In genomic region chr11:130403301-130403804, GRCh38 we compare ENCODE assay signal across 10 cellular contexts. TPM values are rescaled to one million over a fixed set of nuclear protein-coding genes. Genes with fewer than 3 reads are reported as not detected.
DNase-seq lines count a peak whose midpoint lies in the region; ATAC-seq and TF ChIP-seq lines count a peak whose summit lies in the region.
"Had no signal": no experiment of that assay in that cellular context is flagged by ENCODE, and none has a peak within 500 bp of the region (broad histone marks: within the 10 kb centered on the region; RNA-seq: fewer than 3 reads in every experiment).

No MANE protein-coding gene starts in this region.

- 64% methylated on average over 6 of the region's 11 CpGs for WGBS in right lobe of liver (ENCODE audit: insufficient coverage, low coverage, low lambda C conversion rate, missing lambda C conversion rate)

- CTCF ChIA-PET in HEK293 (lab: Yijun Ruan, JAX), result interaction anchor here (0.6 to 1.6 kb wide), 3 partner anchors 27 to 433 kb away, joined by 3 to 4 read pairs (median 3); no protein-coding TSS in a partner anchor

- POLR2A ChIA-PET in HEK293 (lab: Yijun Ruan, JAX), result interaction anchor here (1.9 kb wide), 1 partner anchor 20 kb away, joined by 4 read pairs; no protein-coding TSS in a partner anchor

- TF ChIP-seq CTCF in HEK293 (tag by site-specific recombination; IDR thresholded peaks at IDR 0.05) (no peak), right lobe of liver (IDR thresholded peaks at IDR 0.05) (no peak)

- no peak overlapping the region for H3K4me3 ChIP-seq in HEK293 (ENCODE audit: low read depth, low read length)
- peak overlapping the region; percentile 12; the same call in 1 of the 2 replicates for H3K4me3 ChIP-seq in iPS-20b (ENCODE audit: low read length)
- peak overlapping the region in 1 of 3 donors; percentile 15 for H3K4me3 ChIP-seq in skeletal muscle tissue (ENCODE audit: low read length in 3 of 3)
- no peak overlapping the region for H3K4me3 ChIP-seq in right lobe of liver

- no peak for ATAC-seq in activated CD4-positive, CD25-positive, alpha-beta regulatory T cell treated with anti-CD3 and anti-CD28 coated beads, Interleukin-2, amount 50 U/mL, for 24 hours
- no peak for ATAC-seq in right lobe of liver
- ATAC-seq: activated CD8-positive, alpha-beta memory T cell treated with anti-CD3 and anti-CD28 coated beads, Interleukin-2, amount 10 ng/mL, durations not matched to agents 7 days and 5 days; natural killer cell treated with Interleukin-12 subunit alpha and Interleukin-12 subunit beta and Interleukin-15 and Interleukin-18, amount 100 ng/mL, for 72 hours had no signal

- intact Hi-C loops in right lobe of liver (cut with DNase I), result no loop called here

- H3K9me3 ChIP-seq in HEK293 (ENCODE audit: control insufficient read depth, insufficient read depth, low read depth, low read length), result no peaks in the 10 kb centered on the region
- H3K9me3 ChIP-seq in iPS-20b (ENCODE audit: insufficient read depth, low read depth, low read length), result no peaks in the 10 kb centered on the region
- no peaks in the 10 kb centered on the region for H3K9me3 ChIP-seq in skeletal muscle tissue (ENCODE audit: control insufficient read depth in 3 of 3, low read length in 3 of 3)
- no peaks in the 10 kb centered on the region for H3K9me3 ChIP-seq in right lobe of liver

- no peaks in the 10 kb centered on the region for H3K36me3 ChIP-seq in HEK293 (ENCODE audit: control insufficient read depth in 2 of 2, insufficient read depth in 1 of 2, low read length in 2 of 2)
- H3K36me3 ChIP-seq in iPS-20b (ENCODE audit: insufficient read depth, low read depth, low read length), result no peaks in the 10 kb centered on the region; the same call in 1 of the 2 replicates
- no peaks in the 10 kb centered on the region for H3K36me3 ChIP-seq in skeletal muscle tissue (ENCODE audit: control insufficient read depth in 3 of 3, insufficient read depth in 3 of 3, low read length in 3 of 3)
- no peaks in the 10 kb centered on the region for H3K36me3 ChIP-seq in right lobe of liver

- peak overlapping the region; percentile 68; the same call in 1 of the 2 replicates for H3K9ac ChIP-seq in iPS-20b (ENCODE audit: low read depth, low read length)
- peak overlapping the region in 2 of 3 donors; percentile 34 to 55 for H3K9ac ChIP-seq in skeletal muscle tissue (ENCODE audit: low read depth in 1 of 3, low read length in 3 of 3)

- H3K4me1 ChIP-seq in HEK293 (ENCODE audit: control insufficient read depth, insufficient read depth, low read length) (0 out of 2 replicates have a peak, but pooled peaks cover 3% of the 10 kb centered on the region), iPS-20b (ENCODE audit: insufficient read depth, low read length) (peaks cover 17% of the 10 kb centered on the region), skeletal muscle tissue (ENCODE audit: control insufficient read depth in 3 of 3, insufficient read depth in 3 of 3, low read length in 3 of 3) (peaks cover 20 to 38% (median 35%) of the 10 kb centered on the region in 3 donors), right lobe of liver (no peaks in the 10 kb centered on the region)

- H3K27me3 ChIP-seq in iPS-20b (ENCODE audit: insufficient read depth, low read length), result no peaks in the 10 kb centered on the region
- peaks cover 0 to 7% (median 0%) of the 10 kb centered on the region in 3 donors for H3K27me3 ChIP-seq in skeletal muscle tissue (ENCODE audit: control insufficient read depth in 3 of 3, insufficient read depth in 3 of 3, low read length in 3 of 3)
- no peaks in the 10 kb centered on the region for H3K27me3 ChIP-seq in right lobe of liver

- DNase-seq in brain pericyte (ENCODE audit: low read depth, low spot score) (peak; percentile 34), HuH-7 (ENCODE audit: low spot score) (no peak), DMS153 (lab: John Stamatoyannopoulos, UW) (no peak), right lobe of liver (no peak)
- DNase-seq: activated CD8-positive, alpha-beta memory T cell treated with anti-CD3 and anti-CD28 coated beads, Interleukin-2, amount 10 ng/mL, durations not matched to agents 7 days and 5 days had no signal

- TF ChIP-seq POLR2A in right lobe of liver (IDR thresholded peaks at IDR 0.05), result no peak

- no peak overlapping the region for H3K27ac ChIP-seq in HEK293 (ENCODE audit: extremely low read depth, low read depth, low read length)
- peak overlapping the region; percentile 85 for H3K27ac ChIP-seq in iPS-20b (ENCODE audit: low read length)
- peak overlapping the region; percentile 10 for H3K27ac ChIP-seq in skeletal muscle tissue (ENCODE audit: low read depth, low read length)
- no peak overlapping the region for H3K27ac ChIP-seq in right lobe of liver

TF ChIP-seq in HEK293, 187 proteins besides CTCF, POLR2A, EP300 and RAD21:
- TF ChIP-seq ZFHX2 (tag by site-specific recombination; conservative IDR thresholded peaks at IDR 0.05) (peak; percentile 89), EGR2 (tag by site-specific recombination; IDR thresholded peaks at IDR 0.05; ENCODE audit: low read depth) (peak; percentile 87), ZNF404 (tag by site-specific recombination; IDR thresholded peaks at IDR 0.05) (no peak)

RNA-seq across cellular contexts. Expression of gene ADAMTS8, which starts 25.1 kb away (rescaled TPM):
- 5.7 TPM for total RNA-seq in skeletal muscle tissue
- under 1 TPM in 1 of 6 experiments, not detected in 5; 0.11 TPM for total RNA-seq in right lobe of liver
- total RNA-seq: activated CD8-positive, alpha-beta memory T cell treated with anti-CD3 and anti-CD28 coated beads, Interleukin-2, amount 10 ng/mL, durations not matched to agents 7 days and 5 days; natural killer cell treated with Interleukin-12 subunit alpha and Interleukin-12 subunit beta and Interleukin-15 and Interleukin-18, amount 100 ng/mL, for 72 hours had no signal

RNA-seq across cellular contexts. Expression of gene ADAMTS15, which starts 45.1 kb away (rescaled TPM):
- total RNA-seq in skeletal muscle tissue (15.7 TPM), right lobe of liver (1 to 10 TPM in 1 of 6 experiments, under 1 TPM in 4, not detected in 1; 0.19 to 1.1 (median 0.31) TPM)
- total RNA-seq: activated CD8-positive, alpha-beta memory T cell treated with anti-CD3 and anti-CD28 coated beads, Interleukin-2, amount 10 ng/mL, durations not matched to agents 7 days and 5 days; natural killer cell treated with Interleukin-12 subunit alpha and Interleukin-12 subunit beta and Interleukin-15 and Interleukin-18, amount 100 ng/mL, for 72 hours had no signal

Comparison
In these comparisons a context has a peak if more than half of its experiments do, and no peak if none do; other contexts are left out.
1. H3K27ac ChIP-seq: peak in iPS-20b (single experiment) and skeletal muscle tissue (single experiment); none in HEK293 (single experiment) and right lobe of liver (0 of 3).